Comparison of ENCODE assay signal across 10 cellular contexts in genomic region chr4:32789026-32789608, GRCh38.
A peak's percentile ranks its signal among the peaks of the same experiment; 100 is the strongest.
DNase-seq lines count a peak whose midpoint lies in the region; ATAC-seq, FAIRE-seq and TF ChIP-seq lines count a peak whose summit lies in the region.
"Had no signal": no experiment of that assay in that cellular context is flagged by ENCODE, and none has a peak within 500 bp of the region (broad histone marks: within the 10 kb centered on the region; RNA-seq: fewer than 3 reads in every experiment).

No MANE protein-coding gene starts in this region.

- TF ChIP-seq CTCF in choroid plexus epithelial cell (conservative IDR thresholded peaks at IDR 0.05; ENCODE audit: low read depth, low read length) (no peak), keratinocyte (optimal IDR thresholded peaks at IDR 0.05 in 1 of 3, IDR thresholded peaks at IDR 0.05 in 1 of 3, conservative IDR thresholded peaks at IDR 0.05 in 1 of 3; ENCODE audit: extremely low read depth in 1 of 3, insufficient read depth in 2 of 3, low read length in 3 of 3) (no peak), testis (IDR thresholded peaks at IDR 0.05) (no peak)

- H3K27ac ChIP-seq in keratinocyte (ENCODE audit: control insufficient read depth, insufficient read depth, low read length) (no peak overlapping the region), aorta (ENCODE audit: low read depth in 1 of 2, low read length in 2 of 2) (no peak overlapping the region), testis (no peak overlapping the region)

- no peak overlapping the region for H3K4me2 ChIP-seq in keratinocyte (ENCODE audit: control insufficient read depth, extremely low read depth, insufficient read depth, low read depth, low read length)

- H3K36me3 ChIP-seq in keratinocyte (ENCODE audit: control insufficient read depth in 2 of 2, extremely low read depth in 1 of 2, insufficient read depth in 2 of 2, low read length in 2 of 2) (no peaks in the 10 kb centered on the region), aorta (ENCODE audit: control insufficient read depth in 1 of 2, insufficient read depth in 2 of 2, low read length in 1 of 2) (no peaks in the 10 kb centered on the region), testis (ENCODE audit: low read depth, missing control alignments) (no peaks in the 10 kb centered on the region)

- H3K27me3 ChIP-seq in keratinocyte (ENCODE audit: control insufficient read depth, extremely low read depth, insufficient read depth, low read length) (no peaks in the 10 kb centered on the region), aorta (ENCODE audit: control insufficient read depth in 1 of 2, insufficient read depth in 2 of 2, low read length in 1 of 2) (no peaks in the 10 kb centered on the region), testis (no peaks in the 10 kb centered on the region)

- no peak overlapping the region for H3K4me3 ChIP-seq in choroid plexus epithelial cell (ENCODE audit: low read depth, low read length)
- no peak overlapping the region for H3K4me3 ChIP-seq in keratinocyte (ENCODE audit: control insufficient read depth in 2 of 3, extremely low read depth in 1 of 3, insufficient read depth in 2 of 3, low read depth in 1 of 3, low read length in 3 of 3)
- no peak overlapping the region for H3K4me3 ChIP-seq in aorta (ENCODE audit: low read length in 2 of 2)
- no peak overlapping the region for H3K4me3 ChIP-seq in testis

- peak; percentile 65 for FAIRE-seq in keratinocyte (lab: Jason Lieb, UNC)
- FAIRE-seq: H1 had no signal

- H2AFZ ChIP-seq in keratinocyte (ENCODE audit: control insufficient read depth, low read length): no peak overlapping the region

- no peak overlapping the region for H3K9ac ChIP-seq in keratinocyte (ENCODE audit: control insufficient read depth, extremely low read depth, insufficient read depth, low read length)

- intact Hi-C loops in aorta (cut with DNase I) (no loop called here), testis (cut with DNase I; ENCODE audit: low total_unique reads) (no loop called here)

- H4K20me1 ChIP-seq in keratinocyte (ENCODE audit: control insufficient read depth, extremely low read depth, insufficient read depth, low read length): no peaks in the 10 kb centered on the region

- no peaks in the 10 kb centered on the region for H3K9me1 ChIP-seq in keratinocyte (ENCODE audit: control insufficient read depth, extremely low read depth, insufficient read depth, low read length)

- TF ChIP-seq POLR2A in testis (IDR thresholded peaks at IDR 0.05): no peak

- H3K4me1 ChIP-seq in keratinocyte (ENCODE audit: control insufficient read depth, extremely low read depth, insufficient read depth, low read length) (no peaks in the 10 kb centered on the region), aorta (ENCODE audit: control insufficient read depth in 1 of 2, insufficient read depth in 2 of 2, low read length in 2 of 2) (no peaks in the 10 kb centered on the region), testis (no peaks in the 10 kb centered on the region)

- dilution Hi-C loops in keratinocyte (cut with MboI; ENCODE audit: extremely low pct_ligation_motif_present, low sequenced_read_pairs): no loop called here

- ATAC-seq in aorta (ENCODE audit: low FRiP score): no peak

- in situ Hi-C loops in Caki2 (cut with HindIII; ENCODE audit: low pct_unique_long_range_greater_than_20kb, low sequenced_read_pairs): no loop called here

- no peaks in the 10 kb centered on the region for H3K9me3 ChIP-seq in keratinocyte (ENCODE audit: control insufficient read depth, low read depth, low read length)
- H3K9me3 ChIP-seq in aorta (ENCODE audit: control insufficient read depth, low read length): peaks cover 1% of the 10 kb centered on the region
- H3K9me3 ChIP-seq in testis: no peaks in the 10 kb centered on the region

- H3K79me2 ChIP-seq in keratinocyte (ENCODE audit: control insufficient read depth, insufficient read depth, low read length): no peaks in the 10 kb centered on the region

- DNase-seq in Caki2 (ENCODE audit: low read depth) (peak; percentile 30), choroid plexus epithelial cell (ENCODE audit: low read depth) (peak; percentile 73), keratinocyte (ENCODE audit: low read depth, low spot score) (peak; percentile 4), aorta (no peak), NCI-H2107 treated with DMSO at 0.1 percent for 48 hours (lab: John Stamatoyannopoulos, UW; ENCODE audit: unreplicated experiment) (no peak), SW 1271 (lab: John Stamatoyannopoulos, UW) (no peak), testis (no peak)
- DNase-seq: activated B cell treated with CpG ODN at 0.5 μM for 24 hours had no signal

TF ChIP-seq in PFSK-1, 5 proteins besides CTCF, POLR2A, EP300 and RAD21:
- TF ChIP-seq REST (IDR thresholded peaks at IDR 0.05; ENCODE audit: insufficient read depth in 1 of 2, low read depth in 2 of 2, low read length in 2 of 2) (0 out of 4 replicates have a peak, but pooled peaks of 1 of the 2 experiments have one; percentile 19), POLR2AphosphoS5 (IDR thresholded peaks at IDR 0.05; ENCODE audit: low read depth, low read length) (peak; percentile 20; the same call in 1 of the 2 replicates), TAF1 (IDR thresholded peaks at IDR 0.05; ENCODE audit: borderline replicate concordance, insufficient read depth, low read length) (no peak), SIN3A (IDR thresholded peaks at IDR 0.05; ENCODE audit: borderline replicate concordance, insufficient read depth, low read length) (no peak), FOXP2 (optimal IDR thresholded peaks at IDR 0.05; ENCODE audit: borderline replicate concordance, extremely low read depth, extremely low read length, insufficient read depth) (no peak)

Comparison
In these comparisons a context has a peak if more than half of its experiments do, and no peak if none do; other contexts are left out.
1. DNase-seq: peak in Caki2 (single experiment), choroid plexus epithelial cell (single experiment) and keratinocyte (single experiment); none in aorta (0 of 2), NCI-H2107 treated with DMSO at 0.1 percent for 48 hours (single experiment), SW 1271 (0 of 2) and testis (single experiment).